Comparison of ENCODE assay signal across 11 cellular contexts in the genomic region with DNA sequence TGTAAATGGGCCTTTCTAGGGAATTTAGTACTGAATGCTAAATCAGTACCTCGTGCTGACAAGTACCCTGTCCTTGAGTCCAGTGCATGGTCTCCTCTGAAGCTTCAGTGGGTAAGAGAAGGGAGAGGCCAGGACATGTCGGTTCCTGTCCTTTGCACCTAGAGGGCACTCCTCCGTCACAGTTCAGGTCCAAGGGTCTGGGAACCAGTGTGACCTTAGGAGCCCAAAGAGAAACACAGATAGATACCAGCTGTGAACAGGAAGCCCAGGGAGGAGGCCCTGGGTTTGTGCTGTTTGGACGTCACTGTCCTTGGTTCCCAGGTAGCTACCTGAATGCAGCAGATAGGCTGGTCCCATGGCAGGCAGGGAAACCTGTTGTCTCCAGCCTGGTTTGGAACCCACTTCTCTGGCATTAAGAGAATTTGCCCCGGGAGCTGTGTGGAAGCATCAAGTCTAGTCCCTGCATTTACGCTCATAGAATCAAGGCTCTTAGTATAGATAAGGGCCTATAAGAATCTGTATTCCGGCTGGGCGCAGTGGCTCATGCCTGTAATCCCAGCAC. TPM values are rescaled to one million over a fixed set of nuclear protein-coding genes. Genes with fewer than 3 reads are reported as not detected.
DNase-seq lines count a peak whose midpoint lies in the region; ATAC-seq and TF ChIP-seq lines count a peak whose summit lies in the region.
"Had no signal": no experiment of that assay in that cellular context is flagged by ENCODE, and none has a peak within 500 bp of the region (broad histone marks: within the 10 kb centered on the region; RNA-seq: fewer than 3 reads in every experiment).

No MANE protein-coding gene starts in this region.

- H2BK20ac ChIP-seq in H9 (ENCODE audit: low read depth, low read length, poor library complexity, severe bottlenecking) = no peak overlapping the region

- DNase-seq in DMS53 treated with DMSO at 0.1 percent for 48 hours (lab: John Stamatoyannopoulos, UW; ENCODE audit: unreplicated experiment) = peak; percentile 94
- DNase-seq in H9 = peak; percentile 91
- peak; percentile 35 for DNase-seq in RPMI8226
- peak; percentile 79 for DNase-seq in islet precursor cell
- no peak for DNase-seq in sigmoid colon
- DNase-seq in NCI-H510A (lab: John Stamatoyannopoulos, UW) = no peak
- DNase-seq in H4 (ENCODE audit: low spot score) = no peak
- DNase-seq: activated CD4-positive, alpha-beta T cell treated with anti-CD3 and anti-CD28 coated beads, Interleukin-2, amount 10 ng/mL, durations not matched to agents 7 days and 5 days; MG63; naive thymus-derived CD8-positive, alpha-beta T cell had no signal

- no peak overlapping the region for H3K4me3 ChIP-seq in sigmoid colon
- H3K4me3 ChIP-seq: MG63 had no signal

- no peaks in the 10 kb centered on the region for H3K36me3 ChIP-seq in sigmoid colon
- H3K36me3 ChIP-seq: MG63 had no signal

- no peak overlapping the region for H2AK5ac ChIP-seq in H9 (ENCODE audit: insufficient read length, low read length)

- no peak overlapping the region for H2BK120ac ChIP-seq in H9 (ENCODE audit: low read depth, low read length, poor library complexity, severe bottlenecking)

- H3K4me1 ChIP-seq in H9 (ENCODE audit: insufficient read depth, low read length) (no peaks in the 10 kb centered on the region; the same call in 1 of the 2 replicates), sigmoid colon (no peaks in the 10 kb centered on the region)

- intact Hi-C loops in sigmoid colon (cut with DNase I) = no loop called here

- no CpG with 5 or more reads among the region's 8 CpGs for WGBS in H9 (ENCODE audit: extremely low coverage, insufficient read length, low lambda C conversion rate)
- 78 to 80% methylated on average over 8 of the region's 8 CpGs for WGBS in sigmoid colon, 2 donors

- no peak overlapping the region for H3K4ac ChIP-seq in H9 (ENCODE audit: low read depth, low read length)

- no peak overlapping the region for H4K91ac ChIP-seq in H9 (ENCODE audit: insufficient read length, low read depth, low read length)

- no peak overlapping the region for H4K5ac ChIP-seq in H9 (ENCODE audit: insufficient read length, low read depth, low read length)

- peaks cover 3% of the 10 kb centered on the region for H3K23me2 ChIP-seq in H9 (ENCODE audit: insufficient read length, low read depth, low read length, poor library complexity, severe bottlenecking)

- no peak overlapping the region for H3K9ac ChIP-seq in H9 (ENCODE audit: extremely low read depth, insufficient read length, low read length)

- no peak overlapping the region for H3K18ac ChIP-seq in H9 (ENCODE audit: insufficient read length, low read depth, low read length)

- H4K8ac ChIP-seq in H9 (replicated peaks; ENCODE audit: insufficient read length, low read depth, low read length) = no peak overlapping the region

- no peak for ATAC-seq in HG02981 (IDR thresholded peaks at IDR 0.05; ENCODE audit: unreplicated experiment)
- ATAC-seq: naive thymus-derived CD8-positive, alpha-beta T cell had no signal

- no peak overlapping the region for H3K4me3 Mint-ChIP-seq in H9
- H3K4me3 Mint-ChIP-seq: activated CD4-positive, alpha-beta T cell treated with anti-CD3 and anti-CD28 coated beads, Interleukin-2, amount 10 ng/mL, durations not matched to agents 7 days and 5 days; naive thymus-derived CD8-positive, alpha-beta T cell had no signal

- no peak overlapping the region for H2BK15ac ChIP-seq in H9 (ENCODE audit: low read depth, low read length)

- no peaks in the 10 kb centered on the region for H3K79me1 ChIP-seq in H9 (ENCODE audit: insufficient read depth, low read depth, low read length, poor library complexity, severe bottlenecking)

- peaks cover 13 to 22% of the 10 kb centered on the region in 2 experiments for H3K4me1 Mint-ChIP-seq in H9
- H3K4me1 Mint-ChIP-seq: activated CD4-positive, alpha-beta T cell treated with anti-CD3 and anti-CD28 coated beads, Interleukin-2, amount 10 ng/mL, durations not matched to agents 7 days and 5 days; naive thymus-derived CD8-positive, alpha-beta T cell had no signal

- no peak overlapping the region; a peak in 1 of 7 replicates for H3K27ac Mint-ChIP-seq in H9
- H3K27ac Mint-ChIP-seq: activated CD4-positive, alpha-beta T cell treated with anti-CD3 and anti-CD28 coated beads, Interleukin-2, amount 10 ng/mL, durations not matched to agents 7 days and 5 days; naive thymus-derived CD8-positive, alpha-beta T cell had no signal

- H3T11ph ChIP-seq in H9 (ENCODE audit: low read length) = no peak overlapping the region

- H3K9me3 ChIP-seq in H9 (ENCODE audit: control insufficient read depth, low read depth, low read length) (no peaks in the 10 kb centered on the region), sigmoid colon (no peaks in the 10 kb centered on the region)
- H3K9me3 ChIP-seq: MG63 had no signal

- no peak overlapping the region for H3K14ac ChIP-seq in H9 (ENCODE audit: insufficient read depth, low read length)

- H3K9me3 Mint-ChIP-seq in H9 = peaks cover 0 to 4% of the 10 kb centered on the region in 2 experiments; a peak in 1 of 5 replicates
- H3K9me3 Mint-ChIP-seq: activated CD4-positive, alpha-beta T cell treated with anti-CD3 and anti-CD28 coated beads, Interleukin-2, amount 10 ng/mL, durations not matched to agents 7 days and 5 days; naive thymus-derived CD8-positive, alpha-beta T cell had no signal

- no peak overlapping the region for H2BK12ac ChIP-seq in H9 (ENCODE audit: insufficient read length, low read depth, low read length)

- H3K4me2 ChIP-seq in H9 (ENCODE audit: insufficient read depth, insufficient read length, low read length) = no peak overlapping the region

- no peaks in the 10 kb centered on the region; a peak in 2 of 7 replicates for H3K36me3 Mint-ChIP-seq in H9 (ENCODE audit: insufficient read depth in 1 of 3, low read depth in 3 of 3)

- no peaks in the 10 kb centered on the region for H4K20me1 ChIP-seq in H9 (ENCODE audit: control insufficient read depth, insufficient read depth, insufficient read length)

- H3K79me2 ChIP-seq in H9 (ENCODE audit: insufficient read depth, low read length) = no peaks in the 10 kb centered on the region

- no peak for TF ChIP-seq POLR2A in sigmoid colon (IDR thresholded peaks at IDR 0.05)

- H3K27me3 ChIP-seq in H9 (ENCODE audit: insufficient read depth, low read length) (no peaks in the 10 kb centered on the region), sigmoid colon (peaks cover 0 to 13% (median 5%) of the 10 kb centered on the region in 3 donors)

- no peak overlapping the region for H3K56ac ChIP-seq in H9 (ENCODE audit: insufficient read length, low read depth, low read length)

- TF ChIP-seq CTCF in H9 (conservative IDR thresholded peaks at IDR 0.05) (peak; percentile 75), sigmoid colon (IDR thresholded peaks at IDR 0.05) (no peak)

- no peak overlapping the region for H3K27ac ChIP-seq in H9 (ENCODE audit: insufficient read length, low read depth, low read length)
- no peak overlapping the region for H3K27ac ChIP-seq in sigmoid colon

- no peak overlapping the region for H2AFZ ChIP-seq in H9 (ENCODE audit: low read length)

- H3K27me3 Mint-ChIP-seq in H9 (ENCODE audit: low read depth) = peaks cover 7% of the 10 kb centered on the region

- no peak overlapping the region for H2BK5ac ChIP-seq in H9 (ENCODE audit: insufficient read length, low read length)

- H3K23ac ChIP-seq in H9 (ENCODE audit: insufficient read length, low read depth, low read length) = no peak overlapping the region

- TF ChIP-seq EP300 in sigmoid colon (IDR thresholded peaks at IDR 0.05) = no peak

RNA-seq across cellular contexts. Expression of a gene that starts 3.9 kb away (rescaled TPM):
- total RNA-seq in H9 (2021) = 0.13 and 0.24 TPM in 2 replicates
- not detected for total RNA-seq in sigmoid colon
- polyA plus RNA-seq in sigmoid colon = not detected
- total RNA-seq in H4 (2014; rRNA removed; shearing (Covaris generic)) = not detected in 2 replicates
- total RNA-seq: activated CD4-positive, alpha-beta T cell treated with anti-CD3 and anti-CD28 coated beads, Interleukin-2, amount 10 ng/mL, durations not matched to agents 7 days and 5 days; naive thymus-derived CD8-positive, alpha-beta T cell had no signal
- polyA plus RNA-seq: naive thymus-derived CD8-positive, alpha-beta T cell had no signal

Comparison
In these comparisons a context has a peak if more than half of its experiments do, and no peak if none do; other contexts are left out.
1. DNase-seq: peak in DMS53 treated with DMSO at 0.1 percent for 48 hours (single experiment), H9 (single experiment), RPMI8226 (single experiment) and islet precursor cell (single experiment); none in sigmoid colon (single experiment), NCI-H510A (single experiment) and H4 (single experiment).